28 cellular contexts compared by ENCODE assay signal in genomic region chr3:45407634-45408033, GRCh38.
"Had no signal": no experiment of that assay in that cellular context is flagged by ENCODE, and none has a peak within 500 bp of the region (broad histone marks: within the 10 kb centered on the region; RNA-seq: fewer than 3 reads in every experiment).

No MANE protein-coding gene starts in this region.

- DNase-seq: colonic mucosa; effector memory CD4-positive, alpha-beta T cell; foreskin melanocyte; glutamatergic neuron; heart right ventricle; hypothalamus; immature natural killer cell; islet precursor cell; kidney glomerular epithelial cell; left colon; sigmoid colon; stimulated activated CD4-positive, alpha-beta T cell treated with anti-CD3 and anti-CD28 coated beads, Interleukin-2, amount 100 ng/mL, for 24 hours; stimulated activated CD4-positive, alpha-beta T cell treated with anti-CD3 and anti-CD28 coated beads, Interleukin-4, amount 100 ng/mL, for 24 hours; stimulated activated naive CD4-positive, alpha-beta T cell treated with Interleukin-2 at 50 U/mL for 16 hours; stomach; transverse colon; upper lobe of right lung; uterus had no signal

- H3K4me3 Mint-ChIP-seq: dendritic cell treated with granulocyte-macrophage colony-stimulating factor and Interleukin-4, amounts not matched to agents 40 ng/mL and 50 ng/mL, for 4 days; immature natural killer cell; memory B cell; nephron; neural progenitor cell; stimulated activated effector memory CD8-positive, alpha-beta T cell treated with anti-CD3 and anti-CD28 coated beads, Interleukin-12 subunit alpha, Interleukin-12 subunit beta, amount 100 ng/mL, for 72 hours had no signal

- H3K4me3 ChIP-seq: colonic mucosa, esophagus muscularis mucosa, heart right ventricle, lung, neural progenitor cell, prostate gland, right atrium auricular region, sigmoid colon, stomach, thoracic aorta, transverse colon, upper lobe of right lung, uterus had no signal

- H3K27ac ChIP-seq: colonic mucosa, esophagus muscularis mucosa, heart right ventricle, neural progenitor cell, right atrium auricular region, sigmoid colon, stomach, transverse colon, upper lobe of right lung, uterus had no signal

- H2AFZ ChIP-seq: neural progenitor cell had no signal

- H3K4me1 Mint-ChIP-seq: immature natural killer cell; memory B cell; nephron; stimulated activated effector memory CD8-positive, alpha-beta T cell treated with anti-CD3 and anti-CD28 coated beads, Interleukin-12 subunit alpha, Interleukin-12 subunit beta, amount 100 ng/mL, for 72 hours had no signal

- H3K9me3 ChIP-seq: colonic mucosa, esophagus muscularis mucosa, heart right ventricle, prostate gland, right atrium auricular region, sigmoid colon, thoracic aorta, upper lobe of right lung, uterus had no signal

- H3K36me3 ChIP-seq: colonic mucosa, prostate gland, right atrium auricular region, transverse colon, uterus had no signal

- H3K27me3 Mint-ChIP-seq: dendritic cell treated with granulocyte-macrophage colony-stimulating factor and Interleukin-4, amounts not matched to agents 40 ng/mL and 50 ng/mL, for 4 days; memory B cell had no signal

- ATAC-seq: heart right ventricle; left colon; stimulated activated effector memory CD8-positive, alpha-beta T cell treated with anti-CD3 and anti-CD28 coated beads, Interleukin-12 subunit alpha, Interleukin-12 subunit beta, amount 100 ng/mL, for 72 hours; upper lobe of right lung had no signal

- H3K4me1 ChIP-seq: prostate gland, right atrium auricular region, upper lobe of right lung had no signal

- H3K27me3 ChIP-seq: colonic mucosa, esophagus muscularis mucosa, heart right ventricle, neural progenitor cell, right atrium auricular region, sigmoid colon, stomach, transverse colon, upper lobe of right lung, uterus had no signal

- H3K4me2 ChIP-seq: neural progenitor cell had no signal

- H3K9ac ChIP-seq: neural progenitor cell had no signal

- H3K9me3 Mint-ChIP-seq: dendritic cell treated with granulocyte-macrophage colony-stimulating factor and Interleukin-4, amounts not matched to agents 40 ng/mL and 50 ng/mL, for 4 days; immature natural killer cell; memory B cell; nephron; stimulated activated effector memory CD8-positive, alpha-beta T cell treated with anti-CD3 and anti-CD28 coated beads, Interleukin-12 subunit alpha, Interleukin-12 subunit beta, amount 100 ng/mL, for 72 hours had no signal

- H3K27ac Mint-ChIP-seq: dendritic cell treated with granulocyte-macrophage colony-stimulating factor and Interleukin-4, amounts not matched to agents 40 ng/mL and 50 ng/mL, for 4 days; immature natural killer cell; memory B cell; nephron; neural progenitor cell; stimulated activated effector memory CD8-positive, alpha-beta T cell treated with anti-CD3 and anti-CD28 coated beads, Interleukin-12 subunit alpha, Interleukin-12 subunit beta, amount 100 ng/mL, for 72 hours had no signal
